ENCODE assay signal across 23 cellular contexts in genomic region chr9:4620881-4621555, GRCh38. TPM values are rescaled to one million over a fixed set of nuclear protein-coding genes. Genes with fewer than 3 reads are reported as not detected.
DNase-seq lines count a peak whose midpoint lies in the region; FAIRE-seq and TF ChIP-seq lines count a peak whose summit lies in the region.
"Had no signal": no experiment of that assay in that cellular context is flagged by ENCODE, and none has a peak within 500 bp of the region (broad histone marks: within the 10 kb centered on the region; RNA-seq: fewer than 3 reads in every experiment).

No MANE protein-coding gene starts in this region.

- POLR2A ChIA-PET in H1 (lab: Charles Lee; ENCODE audit: partially characterized antibody), result interaction anchor here (0.5 to 1.3 kb wide), 4 partner anchors 15 to 988 kb away, joined by 3 to 5 read pairs (median 4); no protein-coding TSS in a partner anchor
- POLR2A ChIA-PET in activated CD4-positive, alpha-beta memory T cell treated with anti-CD3 and anti-CD28 coated beads, Interleukin-2, amount 10 ng/mL, durations not matched to agents 7 days and 5 days (lab: Charles Lee), result no interaction called here

- no peaks in the 10 kb centered on the region for H4K20me1 ChIP-seq in H1 (replicated peaks in 1 of 2; ENCODE audit: control insufficient read depth in 1 of 2, insufficient read depth in 2 of 2, low read length in 2 of 2)
- H4K20me1 ChIP-seq in osteoblast (ENCODE audit: insufficient read depth, low read length), result no peaks in the 10 kb centered on the region

- no peak overlapping the region for H3K27ac Mint-ChIP-seq in activated CD4-positive, alpha-beta memory T cell treated with anti-CD3 and anti-CD28 coated beads, Interleukin-2, amount 10 ng/mL, durations not matched to agents 7 days and 5 days
- no peak overlapping the region for H3K27ac Mint-ChIP-seq in type B pancreatic cell
- H3K27ac Mint-ChIP-seq: nephron progenitor cell had no signal

- H3K4me1 ChIP-seq in HUES64 (ENCODE audit: insufficient read depth, low read length) (peaks cover 39% of the 10 kb centered on the region), H1 (replicated peaks in 1 of 4; ENCODE audit: control insufficient read depth in 3 of 4, insufficient read depth in 4 of 4, low read length in 3 of 4) (peaks cover 6 to 18% (median 9%) of the 10 kb centered on the region in 4 experiments), osteoblast (ENCODE audit: insufficient read depth, low read length) (peaks cover 4% of the 10 kb centered on the region)

- H2AFZ ChIP-seq in H1 (ENCODE audit: low read length) (0 out of 2 replicates have a peak overlapping the region, but pooled peaks have one; percentile 16), osteoblast (ENCODE audit: low read length) (peak overlapping the region; percentile 71)

- no peaks in the 10 kb centered on the region for H3K79me2 ChIP-seq in H1 (ENCODE audit: control insufficient read depth in 1 of 2, insufficient read depth in 2 of 2, low read length in 2 of 2)
- no peaks in the 10 kb centered on the region for H3K79me2 ChIP-seq in osteoblast (ENCODE audit: insufficient read depth, low read length)

- H2BK5ac ChIP-seq in H1 (ENCODE audit: low read depth, low read length), result peak overlapping the region; percentile 37; the same call in 1 of the 2 replicates

- peak; percentile 18 for DNase-seq in activated CD4-positive, alpha-beta T cell treated with anti-CD3 and anti-CD28 coated beads for 48 hours
- DNase-seq in activated CD4-positive, alpha-beta T cell treated with anti-CD3 and anti-CD28 coated beads, Interleukin-2, amount 50 U/mL, for 4 hours, result no peak
- DNase-seq in H1 (ENCODE audit: low read depth in 1 of 2, low spot score in 2 of 2) (no peak), osteoblast (ENCODE audit: insufficient read length, low spot score, missing footprints) (no peak), type B pancreatic cell (ENCODE audit: extremely low spot score, unreplicated experiment) (no peak), NCI-H1436 (lab: John Stamatoyannopoulos, UW) (no peak)
- no peak for DNase-seq in activated CD4-positive, alpha-beta memory T cell treated with anti-CD3 and anti-CD28 coated beads, Interleukin-2, amount 10 ng/mL, durations not matched to agents 7 days and 5 days
- DNase-seq: activated CD8-positive, alpha-beta memory T cell treated with anti-CD3 and anti-CD28 coated beads, Interleukin-2, amount 10 ng/mL, durations not matched to agents 7 days and 5 days; activated gamma-delta T cell; head of caudate nucleus; kidney; NCI-H1694; NCI-H2227 treated with DMSO at 0.1 percent for 48 hours; nephron progenitor cell; RPMI8226; stimulated activated naive CD4-positive, alpha-beta T cell had no signal

- FAIRE-seq in H1 (lab: Jason Lieb, UNC), result peak; percentile 45
- FAIRE-seq: GM18507, kidney, urothelium cell line had no signal

- WGBS in HUES64, result 58% methylated on average over 2 of the region's 2 CpGs
- WGBS in H1 (ENCODE audit: extremely low coverage in 1 of 2, insufficient coverage in 1 of 2, insufficient read length in 1 of 2, insufficient replicate concordance in 2 of 2, low coverage in 1 of 2, low lambda C conversion rate in 2 of 2, missing lambda C conversion rate in 1 of 2), 2 experiments, result 67% methylated on average over 2 of the region's 2 CpGs; no CpG with 5 or more reads in 1 of the 2 experiments

- no peak overlapping the region for H4K5ac ChIP-seq in H1 (ENCODE audit: insufficient read length, low read depth, low read length)

- TF ChIP-seq CTCF in H1 (IDR thresholded peaks at IDR 0.05; ENCODE audit: control extremely low read depth in 1 of 3, insufficient read depth in 1 of 3, low read depth in 1 of 3, low read length in 3 of 3), result no peak
- no peak for TF ChIP-seq CTCF in osteoblast (IDR thresholded peaks at IDR 0.05; ENCODE audit: extremely low read depth, low read depth, low read length)
- TF ChIP-seq CTCF in type B pancreatic cell (conservative IDR thresholded peaks at IDR 0.05), result no peak

- no peak for TF ChIP-seq POLR2A in H1 (IDR thresholded peaks at IDR 0.05; ENCODE audit: control extremely low read depth in 1 of 2, low read depth in 2 of 2, low read length in 2 of 2)

- H3K23me2 ChIP-seq in H1 (ENCODE audit: low read depth, low read length), result no peaks in the 10 kb centered on the region

- H3K23ac ChIP-seq in H1 (ENCODE audit: insufficient read length), result no peak overlapping the region

- H3K36me3 Mint-ChIP-seq in activated CD4-positive, alpha-beta memory T cell treated with anti-CD3 and anti-CD28 coated beads, Interleukin-2, amount 10 ng/mL, durations not matched to agents 7 days and 5 days (ENCODE audit: low read depth), result peaks cover 9% of the 10 kb centered on the region
- H3K36me3 Mint-ChIP-seq in type B pancreatic cell, result peaks cover 8% of the 10 kb centered on the region

- CTCF ChIA-PET in H1 (lab: Charles Lee; ENCODE audit: partially characterized antibody), result interaction anchor here (1.0 to 5.2 kb wide), 6 partner anchors 18 to 254 kb away, joined by 3 to 37 read pairs (median 3); no protein-coding TSS in a partner anchor
- CTCF ChIA-PET in activated CD4-positive, alpha-beta memory T cell treated with anti-CD3 and anti-CD28 coated beads, Interleukin-2, amount 10 ng/mL, durations not matched to agents 7 days and 5 days (lab: Charles Lee), result interaction anchor here (0.7 to 2.2 kb wide), 3 partner anchors 15 to 40 kb away, joined by 3 to 7 read pairs (median 3); no protein-coding TSS in a partner anchor

- no peaks in the 10 kb centered on the region for H3K79me1 ChIP-seq in H1 (ENCODE audit: low read depth, low read length)

- peaks cover 1% of the 10 kb centered on the region for H3K27me3 Mint-ChIP-seq in activated CD4-positive, alpha-beta memory T cell treated with anti-CD3 and anti-CD28 coated beads, Interleukin-2, amount 10 ng/mL, durations not matched to agents 7 days and 5 days
- H3K27me3 Mint-ChIP-seq in type B pancreatic cell, result no peaks in the 10 kb centered on the region

- no peak overlapping the region for H4K91ac ChIP-seq in H1 (replicated peaks; ENCODE audit: insufficient read length, low read length)

- TF ChIP-seq EP300 in H1 (IDR thresholded peaks at IDR 0.05; ENCODE audit: borderline replicate concordance in 1 of 2, low read depth in 2 of 2, low read length in 2 of 2), result no peak

- H3K18ac ChIP-seq in H1 (ENCODE audit: extremely low read depth, low read length), result peak overlapping the region; percentile 29; the same call in 1 of the 2 replicates

- H2BK120ac ChIP-seq in H1 (replicated peaks; ENCODE audit: low read depth, low read length), result no peak overlapping the region

- peak overlapping the region in 1 of 2 experiments; percentile 43; a peak in 2 of 4 replicates for H3K4me2 ChIP-seq in H1 (ENCODE audit: insufficient read depth in 1 of 2, low read depth in 2 of 2, low read length in 2 of 2)
- H3K4me2 ChIP-seq in osteoblast (ENCODE audit: insufficient read depth, low read length), result peak overlapping the region; percentile 39

- no peak overlapping the region for H3K4me3 Mint-ChIP-seq in activated CD4-positive, alpha-beta memory T cell treated with anti-CD3 and anti-CD28 coated beads, Interleukin-2, amount 10 ng/mL, durations not matched to agents 7 days and 5 days
- no peak overlapping the region for H3K4me3 Mint-ChIP-seq in type B pancreatic cell
- H3K4me3 Mint-ChIP-seq: activated CD8-positive, alpha-beta memory T cell treated with anti-CD3 and anti-CD28 coated beads, Interleukin-2, amount 10 ng/mL, durations not matched to agents 7 days and 5 days; nephron progenitor cell had no signal

- no peak overlapping the region for H2BK15ac ChIP-seq in H1 (ENCODE audit: low read length)

- no peak overlapping the region for H3K4ac ChIP-seq in H1 (replicated peaks; ENCODE audit: insufficient read length, low read depth, low read length)

- H3K56ac ChIP-seq in H1 (replicated peaks; ENCODE audit: insufficient read length, low read depth, low read length), result no peak overlapping the region

- H2BK12ac ChIP-seq in H1 (ENCODE audit: low read depth, low read length), result peak overlapping the region; percentile 95; the same call in 1 of the 2 replicates

- no peaks in the 10 kb centered on the region for H3K27me3 ChIP-seq in HUES64 (ENCODE audit: insufficient read depth, low read length)
- no peaks in the 10 kb centered on the region for H3K27me3 ChIP-seq in H1 (replicated peaks in 1 of 4; ENCODE audit: control insufficient read depth in 3 of 4, extremely low read depth in 1 of 4, insufficient read depth in 3 of 4, low read length in 3 of 4)
- no peaks in the 10 kb centered on the region for H3K27me3 ChIP-seq in osteoblast (ENCODE audit: insufficient read depth, low read length)
- H3K27me3 ChIP-seq: ascending aorta had no signal

- H3K27ac ChIP-seq in HUES64 (ENCODE audit: low read depth, low read length) (peak overlapping the region; percentile 66), H1 (ENCODE audit: low read depth, low read length) (no peak overlapping the region; the same call in 1 of the 2 replicates), osteoblast (ENCODE audit: low read depth, low read length) (peak overlapping the region; percentile 46)
- H3K27ac ChIP-seq: ascending aorta, C4-2B, VCaP had no signal

- H3K4me1 Mint-ChIP-seq in activated CD4-positive, alpha-beta memory T cell treated with anti-CD3 and anti-CD28 coated beads, Interleukin-2, amount 10 ng/mL, durations not matched to agents 7 days and 5 days, result peaks cover 24% of the 10 kb centered on the region
- H3K4me1 Mint-ChIP-seq in type B pancreatic cell (ENCODE audit: unreplicated experiment), result peaks cover 8% of the 10 kb centered on the region

- TF ChIP-seq RAD21 in H1 (IDR thresholded peaks at IDR 0.05 in 1 of 2, conservative IDR thresholded peaks at IDR 0.05 in 1 of 2; ENCODE audit: low read depth in 2 of 2, low read length in 2 of 2), result no peak

- peak overlapping the region; percentile 5; the same call in 1 of the 2 replicates for H3K9ac ChIP-seq in HUES64 (ENCODE audit: low read depth, low read length)
- H3K9ac ChIP-seq in H1 (replicated peaks in 1 of 4; ENCODE audit: extremely low read depth in 1 of 4, low read depth in 3 of 4, low read length in 3 of 4), result no peak overlapping the region

- no peak overlapping the region for H3K4me3 ChIP-seq in HUES64 (ENCODE audit: low read length)
- no peak overlapping the region for H3K4me3 ChIP-seq in H1 (ENCODE audit: extremely low read depth in 1 of 4, insufficient read depth in 2 of 4, low read depth in 3 of 4, low read length in 4 of 4)
- H3K4me3 ChIP-seq in osteoblast (ENCODE audit: insufficient read depth, low read length), result no peak overlapping the region
- H3K4me3 ChIP-seq: ascending aorta had no signal

- H3K36me3 ChIP-seq in HUES64 (ENCODE audit: insufficient read depth, low read length) (no peaks in the 10 kb centered on the region), H1 (ENCODE audit: control insufficient read depth in 2 of 4, insufficient read depth in 4 of 4, low read length in 3 of 4) (no peaks in the 10 kb centered on the region), osteoblast (ENCODE audit: insufficient read depth, low read length) (no peaks in the 10 kb centered on the region)
- H3K36me3 ChIP-seq: ascending aorta had no signal

- no peak overlapping the region for H3K14ac ChIP-seq in H1 (ENCODE audit: insufficient read length)

- H2AK5ac ChIP-seq in H1 (ENCODE audit: low read depth, low read length), result peak overlapping the region; percentile 32; the same call in 1 of the 2 replicates

- H3K9me3 ChIP-seq in HUES64 (ENCODE audit: insufficient read depth, low read depth, low read length), result no peaks in the 10 kb centered on the region
- no peaks in the 10 kb centered on the region for H3K9me3 ChIP-seq in H1 (ENCODE audit: insufficient read depth in 2 of 2, low read depth in 1 of 2, low read length in 1 of 2)
- H3K9me3 ChIP-seq in osteoblast (ENCODE audit: low read depth, low read length), result no peaks in the 10 kb centered on the region
- H3K9me3 ChIP-seq: ascending aorta had no signal

- no peak overlapping the region for H4K8ac ChIP-seq in H1 (ENCODE audit: extremely low read depth, insufficient read depth, low read length)

- H3K9me3 Mint-ChIP-seq in activated CD4-positive, alpha-beta memory T cell treated with anti-CD3 and anti-CD28 coated beads, Interleukin-2, amount 10 ng/mL, durations not matched to agents 7 days and 5 days, result no peaks in the 10 kb centered on the region
- H3K9me3 Mint-ChIP-seq in type B pancreatic cell, result peaks cover 3% of the 10 kb centered on the region
- H3K9me3 Mint-ChIP-seq: nephron progenitor cell had no signal

- H2BK20ac ChIP-seq in H1 (ENCODE audit: low read length), result peak overlapping the region; percentile 48; the same call in 1 of the 2 replicates

RNA-seq across cellular contexts. Expression of gene PLPP6, which starts 41.1 kb away (rescaled TPM):
- 9.4 TPM for polyA plus RNA-seq in HUES64 (2013, experiment 1 of 2)
- 8.9 TPM for polyA plus RNA-seq in HUES64 (2013, experiment 2 of 2)
- 12.0 and 13.3 TPM in 2 replicates for total RNA-seq in H1 (2021; fragmentation: NEBNext Ultra II Directional; extraction: Animal tissue kit (Norgen Biotek cat#: 25700))
- 11.8 and 13.0 TPM in 2 replicates for polyA plus RNA-seq in H1 (2011; rRNA removed)
- 12.1 TPM for polyA plus RNA-seq in H1 (2011; cell fraction: cytosol; rRNA removed)
- polyA plus RNA-seq in H1 (2011; cell fraction: nucleus; rRNA removed), result 12.1 TPM
- 8.9 to 11.4 TPM (median 9.3 TPM) in 4 replicates for polyA plus RNA-seq in H1 (2012, experiment 1 of 2)
- polyA plus RNA-seq in H1 (2012, experiment 2 of 2), result 1.9 TPM
- 14.2 TPM for polyA plus RNA-seq in H1 (2013, experiment 1 of 2)
- 17.0 TPM for polyA plus RNA-seq in H1 (2013, experiment 2 of 2)
- 17.4 and 19.6 TPM in 2 replicates for polyA minus RNA-seq in H1 (2011; rRNA and poly(A)+ RNA removed)
- polyA minus RNA-seq in H1 (2011; cell fraction: cytosol; rRNA and poly(A)+ RNA removed), result 10.4 TPM
- 19.6 TPM for polyA minus RNA-seq in H1 (2011; cell fraction: nucleus; rRNA and poly(A)+ RNA removed)
- 7.2 and 8.3 TPM in 2 replicates for total RNA-seq in osteoblast
- total RNA-seq in activated CD4-positive, alpha-beta memory T cell treated with anti-CD3 and anti-CD28 coated beads, Interleukin-2, amount 10 ng/mL, durations not matched to agents 7 days and 5 days, result 10 to 100 TPM in 1 of 2 experiments, 1 to 10 TPM in 1; 9.6 to 10.3 TPM
- 12.2 and 19.5 TPM in 2 replicates for total RNA-seq in type B pancreatic cell (ENCODE audit: low replicate concordance)

RNA-seq across cellular contexts. Expression of gene SPATA6L, which starts 45.3 kb away (rescaled TPM):
- 0.55 TPM for polyA plus RNA-seq in HUES64 (2013, experiment 1 of 2)
- 0.70 TPM for polyA plus RNA-seq in HUES64 (2013, experiment 2 of 2)
- total RNA-seq in H1 (2021; fragmentation: NEBNext Ultra II Directional; extraction: Animal tissue kit (Norgen Biotek cat#: 25700)), result 0.55 and 1.1 TPM in 2 replicates
- polyA plus RNA-seq in H1 (2011; rRNA removed), result 0.57 and 1.6 TPM in 2 replicates
- polyA plus RNA-seq in H1 (2011; cell fraction: cytosol; rRNA removed), result 1.0 TPM
- 1.5 TPM for polyA plus RNA-seq in H1 (2011; cell fraction: nucleus; rRNA removed)
- polyA plus RNA-seq in H1 (2012, experiment 1 of 2), result 0.38 to 1.8 TPM (median 1.4 TPM) in 4 replicates
- polyA plus RNA-seq in H1 (2012, experiment 2 of 2), result not detected
- 0.75 TPM for polyA plus RNA-seq in H1 (2013, experiment 1 of 2)
- polyA plus RNA-seq in H1 (2013, experiment 2 of 2), result 0.85 TPM
- polyA minus RNA-seq in H1 (2011; rRNA and poly(A)+ RNA removed), result 1.9 and 2.1 TPM in 2 replicates
- 0.81 TPM for polyA minus RNA-seq in H1 (2011; cell fraction: cytosol; rRNA and poly(A)+ RNA removed)
- 2.8 TPM for polyA minus RNA-seq in H1 (2011; cell fraction: nucleus; rRNA and poly(A)+ RNA removed)
- 0.72 and 1.2 TPM in 2 replicates for total RNA-seq in osteoblast
- under 1 TPM; 0.43 to 0.83 TPM for total RNA-seq in activated CD4-positive, alpha-beta memory T cell treated with anti-CD3 and anti-CD28 coated beads, Interleukin-2, amount 10 ng/mL, durations not matched to agents 7 days and 5 days
- total RNA-seq in type B pancreatic cell (ENCODE audit: low replicate concordance), result 3.0 and 4.7 TPM in 2 replicates
- total RNA-seq: A172, ascending aorta had no signal

RNA-seq across cellular contexts. Expression of gene CDC37L1, which starts 58.4 kb away (rescaled TPM):
- 13.8 TPM for polyA plus RNA-seq in HUES64 (2013, experiment 1 of 2)
- 14.5 TPM for polyA plus RNA-seq in HUES64 (2013, experiment 2 of 2)
- 22.4 and 23.8 TPM in 2 replicates for total RNA-seq in H1 (2021; fragmentation: NEBNext Ultra II Directional; extraction: Animal tissue kit (Norgen Biotek cat#: 25700))
- 4.6 and 5.2 TPM in 2 replicates for polyA plus RNA-seq in H1 (2011; rRNA removed)
- polyA plus RNA-seq in H1 (2011; cell fraction: cytosol; rRNA removed), result 10.4 TPM
- 4.6 TPM for polyA plus RNA-seq in H1 (2011; cell fraction: nucleus; rRNA removed)
- polyA plus RNA-seq in H1 (2012, experiment 1 of 2), result 10.8 to 17.0 TPM (median 13.2 TPM) in 4 replicates
- polyA plus RNA-seq in H1 (2012, experiment 2 of 2), result 1.9 TPM
- 12.0 TPM for polyA plus RNA-seq in H1 (2013, experiment 1 of 2)
- polyA plus RNA-seq in H1 (2013, experiment 2 of 2), result 11.9 TPM
- polyA minus RNA-seq in H1 (2011; rRNA and poly(A)+ RNA removed), result 7.2 and 10.8 TPM in 2 replicates
- 9.2 TPM for polyA minus RNA-seq in H1 (2011; cell fraction: cytosol; rRNA and poly(A)+ RNA removed)
- polyA minus RNA-seq in H1 (2011; cell fraction: nucleus; rRNA and poly(A)+ RNA removed), result 6.3 TPM
- total RNA-seq in osteoblast (29.3 and 35.1 TPM in 2 replicates), type B pancreatic cell (ENCODE audit: low replicate concordance) (13.2 and 13.4 TPM in 2 replicates)
- 10 to 100 TPM; 11.9 to 12.0 TPM for total RNA-seq in activated CD4-positive, alpha-beta memory T cell treated with anti-CD3 and anti-CD28 coated beads, Interleukin-2, amount 10 ng/mL, durations not matched to agents 7 days and 5 days
